Comparison of ENCODE assay signal across 8 cellular contexts in genomic region chr3:120094776-120095225, GRCh38. TPM values are rescaled to one million over a fixed set of nuclear protein-coding genes. Genes with fewer than 3 reads are reported as not detected.
DNase-seq lines count a peak whose midpoint lies in the region; ATAC-seq and TF ChIP-seq lines count a peak whose summit lies in the region.

No MANE protein-coding gene starts in this region.

- TF ChIP-seq CTCF in AG10803 (conservative IDR thresholded peaks at IDR 0.05; ENCODE audit: low read length) = no peak

- peak; percentile 100 for DNase-seq in AG10803 (ENCODE audit: low read depth)
- peak; percentile 100 for DNase-seq in NCI-H187 treated with DMSO at 0.1 percent for 48 hours (lab: John Stamatoyannopoulos, UW)
- peak; percentile 98 for DNase-seq in T-helper 22 cell (ENCODE audit: low read depth)
- peak; percentile 100 for DNase-seq in dermis blood vessel endothelial cell
- DNase-seq in left lobe of liver (ENCODE audit: low spot score) = peak; percentile 100
- peak; percentile 82 to 98 (median 97) for DNase-seq in stimulated activated CD4-positive, alpha-beta T cell treated with anti-CD3 and anti-CD28 coated beads, TNF-alpha, amount 100 ng/mL, for 48 hours (ENCODE audit: low read depth in 3 of 3)

- ATAC-seq in GM18517 (IDR thresholded peaks at IDR 0.05; ENCODE audit: unreplicated experiment) (peak; percentile 76), HG03025 (IDR thresholded peaks at IDR 0.05; ENCODE audit: low FRiP score, unreplicated experiment) (peak; percentile 75), left lobe of liver (peak; percentile 77)

- H3K4me3 ChIP-seq in AG10803 (ENCODE audit: low read length) = peak overlapping the region; percentile 88

RNA-seq across cellular contexts. Expression of gene GSK3B, which starts 0.6 kb away (rescaled TPM):
- total RNA-seq in dermis blood vessel endothelial cell = 48.0 and 65.3 TPM in 2 replicates
- total RNA-seq in left lobe of liver = 12.7 TPM

Comparison
In these comparisons a context has a peak if more than half of its experiments do, and no peak if none do; other contexts are left out.
1. Peak in every context shown above with its lines: DNase-seq, ATAC-seq and H3K4me3 ChIP-seq.